Comparison of ENCODE assay signal across 24 cellular contexts in genomic region chr14:37558740-37559139, GRCh38. TPM values are rescaled to one million over a fixed set of nuclear protein-coding genes. Genes with fewer than 3 reads are reported as not detected.
DNase-seq lines count a peak whose midpoint lies in the region; ATAC-seq and TF ChIP-seq lines count a peak whose summit lies in the region.
"Had no signal": no experiment of that assay in that cellular context is flagged by ENCODE, and none has a peak within 500 bp of the region (broad histone marks: within the 10 kb centered on the region; RNA-seq: fewer than 3 reads in every experiment).

No MANE protein-coding gene starts in this region.

- DNase-seq in IMR-90 = no peak
- no peak for DNase-seq in endodermal cell
- no peak for DNase-seq in nephron progenitor cell
- no peak for DNase-seq in stimulated activated naive B cell treated with anti-CD40 and anti-IgM and Interleukin-4, amounts not matched to agents 10 μg/mL and 1 μg/mL and 100 μg/mL, for 72 hours
- no peak for DNase-seq in HCEC 1CT
- DNase-seq: 8988T; ACHN; BE2C; CD4-positive, alpha-beta memory T cell; CD4-positive, CD25-positive, alpha-beta regulatory T cell; CD8-positive, alpha-beta memory T cell; COR-L47; DMS 273 treated with DMSO at 0.1 percent for 48 hours; DMS153; DMS53; DMS79; DND-41; EL; GDM1 had no signal

- no TSS peak for BruUV-seq in IMR-90 (replicated peaks; lab: Mats Ljungman, UMichigan)

- H3K56ac ChIP-seq in IMR-90 (ENCODE audit: extremely low read depth, insufficient read depth, low read length) = no peak overlapping the region

- H3K4me3 ChIP-seq in IMR-90 (ENCODE audit: insufficient read depth, low read depth, low read length) (no peak overlapping the region), endodermal cell (ENCODE audit: low read length) (peak overlapping the region; percentile 43)
- H3K4me3 ChIP-seq: BLaER1, GM12878 had no signal

- peaks cover 12% of the 10 kb centered on the region for H3K36me3 Mint-ChIP-seq in endodermal cell (ENCODE audit: low read depth)
- H3K36me3 Mint-ChIP-seq in nephron progenitor cell (ENCODE audit: low read depth) = peaks cover 24% of the 10 kb centered on the region
- peaks cover 2 to 4% of the 10 kb centered on the region in 2 donors for H3K36me3 Mint-ChIP-seq in stimulated activated naive B cell treated with anti-CD40 and anti-IgM and Interleukin-4, amounts not matched to agents 10 μg/mL and 1 μg/mL and 100 μg/mL, for 72 hours
- H3K36me3 Mint-ChIP-seq: CD14-positive monocyte; CD4-positive, CD25-positive, alpha-beta regulatory T cell; CD8-positive, alpha-beta memory T cell had no signal

- no peak overlapping the region for H4K91ac ChIP-seq in IMR-90 (ENCODE audit: insufficient read depth, low read depth, low read length)

- H3K9me3 Mint-ChIP-seq in endodermal cell (peaks cover 31% of the 10 kb centered on the region), nephron progenitor cell (peaks cover 25% of the 10 kb centered on the region)
- H3K9me3 Mint-ChIP-seq in stimulated activated naive B cell treated with anti-CD40 and anti-IgM and Interleukin-4, amounts not matched to agents 10 μg/mL and 1 μg/mL and 100 μg/mL, for 72 hours = peaks cover 5 to 10% of the 10 kb centered on the region in 2 donors

- in situ Hi-C loops in IMR-90 (cut with MboI; ENCODE audit: low sequenced_read_pairs) = no loop called here

- POLR2A ChIA-PET in IMR-90 (lab: Charles Lee; ENCODE audit: unreplicated experiment) = no interaction called here

- H2BK120ac ChIP-seq in IMR-90 (ENCODE audit: low read depth, low read length) = no peak overlapping the region

- H3K9ac ChIP-seq in IMR-90 (ENCODE audit: low read depth, low read length) (no peak overlapping the region), endodermal cell (ENCODE audit: extremely low read depth, low read length, poor library complexity, severe bottlenecking) (no peak overlapping the region)
- H3K9ac ChIP-seq: BLaER1 had no signal

- H3K79me1 ChIP-seq in IMR-90 (ENCODE audit: low read depth in 1 of 2, low read length in 2 of 2) = no peaks in the 10 kb centered on the region

- H3K4me1 ChIP-seq in IMR-90 (ENCODE audit: control insufficient read depth, insufficient read depth, low read length) (0 out of 2 replicates have a peak, but pooled peaks cover 2% of the 10 kb centered on the region), endodermal cell (ENCODE audit: control insufficient read depth, insufficient read depth, low read length) (peaks cover 3% of the 10 kb centered on the region)
- H3K4me1 ChIP-seq: BE2C had no signal

- intact Hi-C loops in IMR-90 (cut with micrococcal nuclease) = no loop called here

- H2BK20ac ChIP-seq in IMR-90 (ENCODE audit: low read depth, low read length) = no peak overlapping the region

- no peak for ATAC-seq in IMR-90 (ENCODE audit: low read depth)
- ATAC-seq in stimulated activated naive B cell treated with anti-CD40 and anti-IgM and Interleukin-4, amounts not matched to agents 10 μg/mL and 1 μg/mL and 100 μg/mL, for 72 hours (replicated peaks) = no peak
- ATAC-seq: GM12878 had no signal

- no peak overlapping the region for H2BK15ac ChIP-seq in IMR-90 (ENCODE audit: low read depth, low read length)

- H2AK9ac ChIP-seq in IMR-90 (replicated peaks; ENCODE audit: low read depth, low read length, poor library complexity) = no peak overlapping the region

- H3K36me3 ChIP-seq in IMR-90 (ENCODE audit: control insufficient read depth, insufficient read depth, low read length) (no peaks in the 10 kb centered on the region), endodermal cell (ENCODE audit: control insufficient read depth, insufficient read depth, low read length) (no peaks in the 10 kb centered on the region)
- H3K36me3 ChIP-seq: BE2C, BLaER1 had no signal

- no peak overlapping the region for H2AFZ ChIP-seq in IMR-90 (replicated peaks; ENCODE audit: low read length, poor library complexity)

- dilution Hi-C loops in IMR-90 (cut with HindIII; ENCODE audit: low sequenced_read_pairs, unreplicated experiment) = no loop called here

- H3K27me3 ChIP-seq in IMR-90 (ENCODE audit: control insufficient read depth, insufficient read depth, low read length) = no peaks in the 10 kb centered on the region
- H3K27me3 ChIP-seq in endodermal cell (ENCODE audit: control insufficient read depth, insufficient read depth, low read length, poor library complexity, severe bottlenecking) = no peaks in the 10 kb centered on the region
- H3K27me3 ChIP-seq: BE2C, BLaER1 had no signal

- H4K20me1 ChIP-seq in IMR-90 (ENCODE audit: insufficient read depth, low read length) = no peaks in the 10 kb centered on the region
- H4K20me1 ChIP-seq: BLaER1 had no signal

- H3K18ac ChIP-seq in IMR-90 (ENCODE audit: low read depth, low read length) = peak overlapping the region; percentile 83; the same call in 1 of the 2 replicates

- WGBS in IMR-90 (ENCODE audit: extremely low coverage in 2 of 2, insufficient read length in 1 of 2), 2 experiments = 100% methylated on average over 1 of the region's 4 CpGs; no CpG with 5 or more reads in 1 of the 2 experiments
- WGBS in endodermal cell (ENCODE audit: insufficient coverage in 1 of 2, insufficient read length in 1 of 2), 2 experiments = 98% methylated on average over 4 of the region's 4 CpGs; no CpG with 5 or more reads in 1 of the 2 experiments

- H3K27ac ChIP-seq in IMR-90 (ENCODE audit: insufficient read depth, low read length) (no peak overlapping the region), endodermal cell (ENCODE audit: low read depth, low read length) (no peak overlapping the region)
- H3K27ac ChIP-seq: BLaER1 had no signal

- no peak overlapping the region for H3K4me2 ChIP-seq in IMR-90 (ENCODE audit: low read depth, low read length)
- H3K4me2 ChIP-seq: BLaER1 had no signal

- H2BK5ac ChIP-seq in IMR-90 (ENCODE audit: low read depth, low read length, poor library complexity, severe bottlenecking) = no peak overlapping the region

- H3K9me3 ChIP-seq in IMR-90 (ENCODE audit: control insufficient read depth, insufficient read depth, low read length) (peaks cover 2% of the 10 kb centered on the region; the same call in 1 of the 2 replicates), endodermal cell (ENCODE audit: control insufficient read depth, low read length) (peaks cover 22% of the 10 kb centered on the region)
- H3K9me3 ChIP-seq: BE2C had no signal

- TF ChIP-seq POLR2A in IMR-90 (IDR thresholded peaks at IDR 0.05; ENCODE audit: low read depth, low read length) = no peak

- H3K14ac ChIP-seq in IMR-90 (replicated peaks; ENCODE audit: low read depth, low read length) = no peak overlapping the region

- no peak overlapping the region for H3K4me3 Mint-ChIP-seq in endodermal cell
- no peak overlapping the region for H3K4me3 Mint-ChIP-seq in nephron progenitor cell
- no peak overlapping the region for H3K4me3 Mint-ChIP-seq in stimulated activated naive B cell treated with anti-CD40 and anti-IgM and Interleukin-4, amounts not matched to agents 10 μg/mL and 1 μg/mL and 100 μg/mL, for 72 hours
- H3K4me3 Mint-ChIP-seq: CD14-positive monocyte; CD4-positive, alpha-beta memory T cell; CD8-positive, alpha-beta memory T cell had no signal

- H3K23ac ChIP-seq in IMR-90 (ENCODE audit: low read depth, low read length) = no peak overlapping the region

- CTCF ChIA-PET in IMR-90 (lab: Yijun Ruan, JAX) = no interaction called here

- H3K4me1 Mint-ChIP-seq in endodermal cell (peaks cover 14% of the 10 kb centered on the region), nephron progenitor cell (no peaks in the 10 kb centered on the region)
- H3K4me1 Mint-ChIP-seq in stimulated activated naive B cell treated with anti-CD40 and anti-IgM and Interleukin-4, amounts not matched to agents 10 μg/mL and 1 μg/mL and 100 μg/mL, for 72 hours = peaks cover 0 to 1% of the 10 kb centered on the region in 2 donors
- H3K4me1 Mint-ChIP-seq: CD14-positive monocyte; CD4-positive, alpha-beta memory T cell; CD4-positive, CD25-positive, alpha-beta regulatory T cell; CD8-positive, alpha-beta memory T cell had no signal

- no peak overlapping the region; the same call in 1 of the 2 replicates for H3K4ac ChIP-seq in IMR-90 (ENCODE audit: low read depth, low read length)

- TF ChIP-seq CTCF in IMR-90 (conservative IDR thresholded peaks at IDR 0.05; ENCODE audit: low read depth, low read length) (no peak), endodermal cell (conservative IDR thresholded peaks at IDR 0.05) (no peak), nephron progenitor cell (IDR thresholded peaks at IDR 0.05) (no peak)

- H4K8ac ChIP-seq in IMR-90 (ENCODE audit: low read depth in 2 of 2, low read length in 2 of 2) = no peak overlapping the region

- no peaks in the 10 kb centered on the region for H3K9me1 ChIP-seq in IMR-90 (ENCODE audit: insufficient read depth, low read length)

- H3K27me3 Mint-ChIP-seq in endodermal cell (ENCODE audit: insufficient read depth) (no peaks in the 10 kb centered on the region), nephron progenitor cell (ENCODE audit: low read depth, poor library complexity) (no peaks in the 10 kb centered on the region)
- no peaks in the 10 kb centered on the region for H3K27me3 Mint-ChIP-seq in stimulated activated naive B cell treated with anti-CD40 and anti-IgM and Interleukin-4, amounts not matched to agents 10 μg/mL and 1 μg/mL and 100 μg/mL, for 72 hours
- H3K27me3 Mint-ChIP-seq: CD4-positive, CD25-positive, alpha-beta regulatory T cell had no signal

- no peak overlapping the region for H4K5ac ChIP-seq in IMR-90 (ENCODE audit: low read depth, low read length)

- H2AK5ac ChIP-seq in IMR-90 (ENCODE audit: low read depth, low read length) = no peak overlapping the region

- no peak overlapping the region for H3K27ac Mint-ChIP-seq in endodermal cell
- H3K27ac Mint-ChIP-seq in nephron progenitor cell = peak overlapping the region; percentile 21
- H3K27ac Mint-ChIP-seq in stimulated activated naive B cell treated with anti-CD40 and anti-IgM and Interleukin-4, amounts not matched to agents 10 μg/mL and 1 μg/mL and 100 μg/mL, for 72 hours = no peak overlapping the region
- H3K27ac Mint-ChIP-seq: CD4-positive, alpha-beta memory T cell; CD4-positive, CD25-positive, alpha-beta regulatory T cell; CD8-positive, alpha-beta memory T cell had no signal

- TF ChIP-seq RAD21 in IMR-90 (IDR thresholded peaks at IDR 0.05; ENCODE audit: low read length) = no peak

TF ChIP-seq in IMR-90, 13 proteins besides CTCF, POLR2A, EP300 and RAD21 (continues in another document):
- TF ChIP-seq MAFK (IDR thresholded peaks at IDR 0.05; ENCODE audit: low read depth, low read length) = no peak

RNA-seq across cellular contexts. Expression of gene FOXA1, which starts 36.3 kb away (rescaled TPM):
- total RNA-seq in IMR-90 (2012; rRNA removed) (under 0.01 and 0.18 TPM in 2 replicates), endodermal cell (10 to 100 TPM; 41.2 to 51.4 TPM)
- 0.09 and 0.31 TPM in 2 replicates for polyA plus RNA-seq in IMR-90 (2012; rRNA removed)
- polyA plus RNA-seq in IMR-90 (2012; cell fraction: cytosol; rRNA removed) = 0.04 and 0.36 TPM in 2 replicates
- polyA plus RNA-seq in IMR-90 (2012; cell fraction: nucleus; rRNA removed; ENCODE audit: low replicate concordance) = 0.30 and 0.38 TPM in 2 replicates
- polyA plus RNA-seq in endodermal cell (2013, experiment 1 of 2) = 4.0 TPM
- polyA plus RNA-seq in endodermal cell (2013, experiment 2 of 2) = 3.4 TPM
- total RNA-seq: CD4-positive, alpha-beta memory T cell; G401 had no signal
- polyA plus RNA-seq: CD14-positive monocyte; CD4-positive, alpha-beta memory T cell; CD4-positive, CD25-positive, alpha-beta regulatory T cell; CD8-positive, alpha-beta memory T cell had no signal

RNA-seq across cellular contexts. Expression of gene TTC6, which starts 36.7 kb away (rescaled TPM):
- under 0.01 TPM in 2 replicates for total RNA-seq in IMR-90 (2012; rRNA removed)
- polyA plus RNA-seq in IMR-90 (2012; rRNA removed) = 0.12 TPM in 1 of 2 replicates, not detected in the other
- polyA plus RNA-seq in IMR-90 (2012; cell fraction: cytosol; rRNA removed) = not detected in 2 replicates
- 0.04 and 0.07 TPM in 2 replicates for polyA plus RNA-seq in IMR-90 (2012; cell fraction: nucleus; rRNA removed; ENCODE audit: low replicate concordance)
- total RNA-seq in endodermal cell = 10 to 100 TPM in 1 of 2 donors, 1 to 10 TPM in 1; 8.1 to 11.0 TPM
- 0.50 TPM for polyA plus RNA-seq in endodermal cell (2013, experiment 1 of 2)
- 0.54 TPM for polyA plus RNA-seq in endodermal cell (2013, experiment 2 of 2)
- total RNA-seq: CD4-positive, alpha-beta memory T cell; CD4-positive, CD25-positive, alpha-beta regulatory T cell; CD8-positive, alpha-beta memory T cell; G401; GM12878 had no signal
- polyA plus RNA-seq: AG04450; CD14-positive monocyte; CD4-positive, alpha-beta memory T cell; CD4-positive, CD25-positive, alpha-beta regulatory T cell; CD8-positive, alpha-beta memory T cell; GM12878 had no signal

Comparison
In these comparisons a context has a peak if more than half of its experiments do, and no peak if none do; other contexts are left out.
1. RNA of gene FOXA1, which starts 36.3 kb away (total RNA-seq): 41.2 to 51.4 TPM in endodermal cell; under 0.01 to 0.18 TPM in IMR-90; every median in the first group is over 10 times any median in the second.